In genomic region chr17:2239882-2240430, GRCh38 we compare ENCODE assay signal across 8 cellular contexts.
A peak's percentile ranks its signal among the peaks of the same experiment; 100 is the strongest.
DNase-seq lines count a peak whose midpoint lies in the region; ATAC-seq and TF ChIP-seq lines count a peak whose summit lies in the region.

No MANE protein-coding gene starts in this region.

- TF ChIP-seq CTCF in heart left ventricle (IDR thresholded peaks at IDR 0.05) = no peak
- TF ChIP-seq CTCF in stomach (IDR thresholded peaks at IDR 0.05) = no peak

- no peak for TF ChIP-seq EP300 in stomach (IDR thresholded peaks at IDR 0.05)

- H3K27ac ChIP-seq in CD4-positive, CD25-positive, alpha-beta regulatory T cell (ENCODE audit: insufficient read depth, low read length, poor library complexity, severe bottlenecking) = no peak overlapping the region
- H3K27ac ChIP-seq in heart left ventricle (peak overlapping the region; percentile 26 to 82 (median 69)), stomach (peak overlapping the region; percentile 66 to 82 (median 78))

- H3K4me3 ChIP-seq in CD4-positive, CD25-positive, alpha-beta regulatory T cell (ENCODE audit: low read depth, low read length) = peak overlapping the region; percentile 22
- peak overlapping the region in 3 of 12 donors; percentile 1 to 9 (median 7) for H3K4me3 ChIP-seq in heart left ventricle
- H3K4me3 ChIP-seq in stomach = no peak overlapping the region

- H3K9me3 ChIP-seq in CD4-positive, CD25-positive, alpha-beta regulatory T cell (ENCODE audit: control insufficient read depth in 2 of 2, low read length in 2 of 2) = no peaks in the 10 kb centered on the region
- no peaks in the 10 kb centered on the region for H3K9me3 ChIP-seq in heart left ventricle
- H3K9me3 ChIP-seq in stomach = no peaks in the 10 kb centered on the region

- ATAC-seq in CD4-positive, CD25-positive, alpha-beta regulatory T cell (ENCODE audit: low read depth in 2 of 2) = peak; percentile 83
- peak; percentile 66 for ATAC-seq in GM19351 (IDR thresholded peaks at IDR 0.05; ENCODE audit: unreplicated experiment)
- ATAC-seq in HG03520 (IDR thresholded peaks at IDR 0.05; ENCODE audit: unreplicated experiment) = peak; percentile 62
- peak in 3 of 4 donors; percentile 45 to 67 (median 50) for ATAC-seq in heart left ventricle

- peak in 1 of 3 donors; percentile 64 for DNase-seq in CD4-positive, CD25-positive, alpha-beta regulatory T cell
- DNase-seq in activated T-cell treated with anti-CD3 and anti-CD28 coated beads, Interleukin-2, amount 50 U/mL, for 24 hours = peak; percentile 50
- DNase-seq in heart left ventricle = peak in 4 of 5 donors; percentile 31 to 75 (median 52)
- peak; percentile 33 for DNase-seq in stomach
- DNase-seq in kidney glomerular epithelial cell (lab: John Stamatoyannopoulos, UW) = no peak
- DNase-seq in NCI-H526 treated with DMSO at 0.1 percent for 48 hours (lab: John Stamatoyannopoulos, UW) = no peak

- peak overlapping the region in 2 of 4 donors; percentile 38 to 41 for H3K4me3 Mint-ChIP-seq in CD4-positive, CD25-positive, alpha-beta regulatory T cell
- peak overlapping the region; percentile 29 for H3K4me3 Mint-ChIP-seq in activated T-cell treated with anti-CD3 and anti-CD28 coated beads, Interleukin-2, amount 50 U/mL, for 24 hours

- no peaks in the 10 kb centered on the region for H3K27me3 ChIP-seq in CD4-positive, CD25-positive, alpha-beta regulatory T cell (ENCODE audit: control insufficient read depth, insufficient read depth, low read length)
- H3K27me3 ChIP-seq in heart left ventricle (no peaks in the 10 kb centered on the region), stomach (no peaks in the 10 kb centered on the region)

- H3K4me1 Mint-ChIP-seq in CD4-positive, CD25-positive, alpha-beta regulatory T cell = peaks cover 0 to 20% (median 8%) of the 10 kb centered on the region in 4 donors
- H3K4me1 Mint-ChIP-seq in activated T-cell treated with anti-CD3 and anti-CD28 coated beads, Interleukin-2, amount 50 U/mL, for 24 hours (ENCODE audit: low read depth) = peaks cover 50% of the 10 kb centered on the region

- intact Hi-C loops in heart left ventricle (cut with DNase I) = loop anchor here in 6 of 10 donors (2.0 to 10.0 kb wide), 7 partner anchors 58 to 335 kb away; no protein-coding TSS in a partner anchor
- intact Hi-C loops in stomach (cut with DNase I; ENCODE audit: low total_unique reads) = loop anchor here (5.0 kb wide), 1 partner anchor 183 kb away; the partner anchor contains the start of gene HIC1

- H3K36me3 ChIP-seq in CD4-positive, CD25-positive, alpha-beta regulatory T cell (ENCODE audit: control insufficient read depth, insufficient read depth, low read length) = peaks cover 47% of the 10 kb centered on the region
- H3K36me3 ChIP-seq in heart left ventricle (peaks cover 0 to 33% (median 10%) of the 10 kb centered on the region in 9 donors), stomach (peaks cover 12 to 42% (median 31%) of the 10 kb centered on the region in 4 donors)

- H3K9me3 Mint-ChIP-seq in CD4-positive, CD25-positive, alpha-beta regulatory T cell = no peaks in the 10 kb centered on the region
- H3K9me3 Mint-ChIP-seq in activated T-cell treated with anti-CD3 and anti-CD28 coated beads, Interleukin-2, amount 50 U/mL, for 24 hours = no peaks in the 10 kb centered on the region

- H3K27ac Mint-ChIP-seq in CD4-positive, CD25-positive, alpha-beta regulatory T cell = peak overlapping the region in 2 of 3 donors; percentile 62 to 72
- peak overlapping the region; percentile 92 for H3K27ac Mint-ChIP-seq in activated T-cell treated with anti-CD3 and anti-CD28 coated beads, Interleukin-2, amount 50 U/mL, for 24 hours

- WGBS in heart left ventricle, 4 donors = 69 to 80% (median 74%) methylated on average over 10 of the region's 10 CpGs
- WGBS in stomach, 5 donors = 60 to 78% (median 71%) methylated on average over 10 of the region's 10 CpGs

- H3K27me3 Mint-ChIP-seq in CD4-positive, CD25-positive, alpha-beta regulatory T cell = no peaks in the 10 kb centered on the region
- H3K27me3 Mint-ChIP-seq in activated T-cell treated with anti-CD3 and anti-CD28 coated beads, Interleukin-2, amount 50 U/mL, for 24 hours = no peaks in the 10 kb centered on the region

- peaks cover 32% of the 10 kb centered on the region for H3K36me3 Mint-ChIP-seq in CD4-positive, CD25-positive, alpha-beta regulatory T cell
- H3K36me3 Mint-ChIP-seq in activated T-cell treated with anti-CD3 and anti-CD28 coated beads, Interleukin-2, amount 50 U/mL, for 24 hours (ENCODE audit: low read depth) = peaks cover 69% of the 10 kb centered on the region

- no peak for TF ChIP-seq POLR2A in heart left ventricle (IDR thresholded peaks at IDR 0.05)
- no peak for TF ChIP-seq POLR2A in stomach (IDR thresholded peaks at IDR 0.05)

- no peaks in the 10 kb centered on the region for H3K4me1 ChIP-seq in CD4-positive, CD25-positive, alpha-beta regulatory T cell (ENCODE audit: control insufficient read depth, insufficient read depth, low read length, poor library complexity, severe bottlenecking)
- H3K4me1 ChIP-seq in heart left ventricle (peaks cover 3 to 63% (median 38%) of the 10 kb centered on the region in 12 donors), stomach (peaks cover 18 to 51% (median 30%) of the 10 kb centered on the region in 4 donors)

Comparison
In these comparisons a context has a peak if more than half of its experiments do, and no peak if none do; other contexts are left out.
1. DNase-seq: peak in activated T-cell treated with anti-CD3 and anti-CD28 coated beads, Interleukin-2, amount 50 U/mL, for 24 hours (single experiment), heart left ventricle (4 of 5) and stomach (single experiment); none in kidney glomerular epithelial cell (single experiment) and NCI-H526 treated with DMSO at 0.1 percent for 48 hours (single experiment).
2. Peak in every context shown above with its lines, with median percentiles within 50 percentile points of each other: ATAC-seq.